In the genomic region with DNA sequence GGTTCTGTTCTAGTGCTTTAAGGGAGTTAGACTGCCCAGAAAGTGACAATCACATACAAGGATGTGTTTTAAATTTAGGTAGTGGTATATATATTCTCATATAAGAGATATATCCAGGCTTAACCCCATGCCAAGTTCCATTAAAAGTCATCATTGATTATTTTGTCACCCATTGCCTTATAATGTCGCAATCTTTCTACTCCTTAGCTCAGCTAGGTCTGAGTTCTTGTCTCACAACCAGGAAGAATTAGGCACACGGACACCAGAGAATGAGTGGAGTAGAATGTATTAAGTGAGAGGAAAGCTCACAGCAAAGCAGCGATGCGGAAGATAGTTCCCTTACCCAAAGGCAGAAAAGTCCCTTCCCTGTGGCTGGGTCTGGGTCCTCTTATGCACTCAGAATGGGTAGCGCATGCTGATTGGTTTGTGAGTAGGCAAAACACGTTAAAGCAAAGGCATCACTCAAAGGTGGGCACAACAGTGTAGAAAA, we compare ENCODE assay signal across 22 cellular contexts.
DNase-seq lines count a peak whose midpoint lies in the region; ATAC-seq, FAIRE-seq and TF ChIP-seq lines count a peak whose summit lies in the region.
"Had no signal": no experiment of that assay in that cellular context is flagged by ENCODE, and none has a peak within 500 bp of the region (broad histone marks: within the 10 kb centered on the region; RNA-seq: fewer than 3 reads in every experiment).

No MANE protein-coding gene starts in this region.

- H3K4me3 ChIP-seq in GM23338, result no peak overlapping the region
- no peak overlapping the region for H3K4me3 ChIP-seq in HEK293 (ENCODE audit: low read depth, low read length)
- H3K4me3 ChIP-seq in H1 (ENCODE audit: extremely low read depth in 1 of 4, insufficient read depth in 2 of 4, low read depth in 3 of 4, low read length in 4 of 4), result no peak overlapping the region
- no peak overlapping the region for H3K4me3 ChIP-seq in H7 (ENCODE audit: insufficient read depth, low read depth, low read length)
- H3K4me3 ChIP-seq: A549; BLaER1 treated with 17β-estradiol and CSF1 and Interleukin-3, amounts not matched to agents 10 nM and 100 nM had no signal

- DNase-seq in DMS53 (lab: John Stamatoyannopoulos, UW), result peak; percentile 27
- no peak for DNase-seq in DMS53 treated with DMSO at 0.1 percent for 48 hours (lab: John Stamatoyannopoulos, UW; ENCODE audit: unreplicated experiment)
- DNase-seq in GM23338 (ENCODE audit: low spot score), result no peak
- no peak for DNase-seq in H1 (ENCODE audit: low read depth in 1 of 2, low spot score in 2 of 2)
- DNase-seq in H7, result no peak
- DNase-seq in germinal center (ENCODE audit: low spot score), result no peak
- DNase-seq: AML-193; Caco-2; Calu3; CD4-positive, alpha-beta T cell; CD8-positive, alpha-beta T cell; DMS79 treated with DMSO at 0.1 percent for 48 hours; GF-D8 had no signal

- no peak overlapping the region for H3K4me3 Mint-ChIP-seq in GM23338
- H3K4me3 Mint-ChIP-seq: B cell; CD4-positive, alpha-beta T cell; CD8-positive, alpha-beta T cell had no signal

- FAIRE-seq in H1 (lab: Jason Lieb, UNC), result no peak
- FAIRE-seq: A549, D721Med, GM12891 had no signal

- no peaks in the 10 kb centered on the region for H3K9me2 ChIP-seq in GM23338 (ENCODE audit: insufficient read depth)

- H3K79me2 ChIP-seq in GM23338 (replicated peaks; ENCODE audit: insufficient read depth), result no peaks in the 10 kb centered on the region
- no peaks in the 10 kb centered on the region for H3K79me2 ChIP-seq in H1 (ENCODE audit: control insufficient read depth in 1 of 2, insufficient read depth in 2 of 2, low read length in 2 of 2)

- H3K4me1 ChIP-seq in GM23338 (ENCODE audit: insufficient read depth) (peaks cover 11% of the 10 kb centered on the region), HEK293 (ENCODE audit: control insufficient read depth, insufficient read depth, low read length) (no peaks in the 10 kb centered on the region), H1 (replicated peaks in 1 of 4; ENCODE audit: control insufficient read depth in 3 of 4, insufficient read depth in 4 of 4, low read length in 3 of 4) (peaks cover 0 to 4% (median 2%) of the 10 kb centered on the region in 4 experiments; a peak in 1 of 7 replicates)
- H3K4me1 ChIP-seq: Caco-2 had no signal

- H3K14ac ChIP-seq in H1 (ENCODE audit: insufficient read length), result no peak overlapping the region

- H4K8ac ChIP-seq in H1 (ENCODE audit: extremely low read depth, insufficient read depth, low read length), result no peak overlapping the region

- H3K36me3 ChIP-seq in GM23338 (ENCODE audit: insufficient read depth) (no peaks in the 10 kb centered on the region), HEK293 (ENCODE audit: control insufficient read depth in 2 of 2, insufficient read depth in 1 of 2, low read length in 2 of 2) (no peaks in the 10 kb centered on the region), H1 (ENCODE audit: control insufficient read depth in 2 of 4, insufficient read depth in 4 of 4, low read length in 3 of 4) (no peaks in the 10 kb centered on the region), H7 (replicated peaks; ENCODE audit: control insufficient read depth, insufficient read depth, low read length) (no peaks in the 10 kb centered on the region)
- H3K36me3 ChIP-seq: BLaER1 treated with 17β-estradiol and CSF1 and Interleukin-3, amounts not matched to agents 10 nM and 100 nM had no signal

- H3K4me2 ChIP-seq in GM23338 (no peak overlapping the region), H1 (ENCODE audit: insufficient read depth in 1 of 2, low read depth in 2 of 2, low read length in 2 of 2) (no peak overlapping the region)
- H3K4me2 ChIP-seq: A549; BLaER1 treated with 17β-estradiol and CSF1 and Interleukin-3, amounts not matched to agents 10 nM and 100 nM had no signal

- H3F3A ChIP-seq in GM23338 (replicated peaks; ENCODE audit: low read depth), result no peaks in the 10 kb centered on the region

- no peak overlapping the region for H2AFZ ChIP-seq in GM23338
- H2AFZ ChIP-seq in H1 (ENCODE audit: low read length), result no peak overlapping the region

- no peaks in the 10 kb centered on the region for H3K79me1 ChIP-seq in H1 (ENCODE audit: low read depth, low read length)

- no peak overlapping the region for H2BK20ac ChIP-seq in H1 (ENCODE audit: low read length)

- H2AK5ac ChIP-seq in H1 (ENCODE audit: low read depth, low read length), result no peak overlapping the region

- TF ChIP-seq CTCF in GM23338 (conservative IDR thresholded peaks at IDR 0.05; ENCODE audit: low read depth in 2 of 2) (no peak), HEK293 (tag by site-specific recombination; IDR thresholded peaks at IDR 0.05) (no peak), H1 (IDR thresholded peaks at IDR 0.05; ENCODE audit: control extremely low read depth in 1 of 3, insufficient read depth in 1 of 3, low read depth in 1 of 3, low read length in 3 of 3) (no peak)

- H4K20me1 ChIP-seq in GM23338 (replicated peaks; ENCODE audit: insufficient read depth) (no peaks in the 10 kb centered on the region), H1 (replicated peaks in 1 of 2; ENCODE audit: control insufficient read depth in 1 of 2, insufficient read depth in 2 of 2, low read length in 2 of 2) (no peaks in the 10 kb centered on the region)
- H4K20me1 ChIP-seq: BLaER1 treated with 17β-estradiol and CSF1 and Interleukin-3, amounts not matched to agents 10 nM and 100 nM had no signal

- H3K4me1 Mint-ChIP-seq in GM23338, result peaks cover 21% of the 10 kb centered on the region

- ATAC-seq in GM23338, result no peak
- no peak for ATAC-seq in HG03039 (IDR thresholded peaks at IDR 0.05; ENCODE audit: unreplicated experiment)
- ATAC-seq: A549; CD8-positive, alpha-beta T cell had no signal

- no peak overlapping the region for H2BK5ac ChIP-seq in H1 (ENCODE audit: low read depth, low read length)

- 0 out of 2 replicates have a peak overlapping the region, but pooled peaks have one; percentile 12 for H3K27ac Mint-ChIP-seq in GM23338
- H3K27ac Mint-ChIP-seq: B cell; CD4-positive, alpha-beta T cell; CD8-positive, alpha-beta T cell had no signal

- 94% methylated on average over 6 of the region's 6 CpGs; no CpG with 5 or more reads in 1 of the 2 experiments for WGBS in H1 (ENCODE audit: extremely low coverage in 1 of 2, insufficient coverage in 1 of 2, insufficient read length in 1 of 2, insufficient replicate concordance in 2 of 2, low coverage in 1 of 2, low lambda C conversion rate in 2 of 2, missing lambda C conversion rate in 1 of 2), 2 experiments

- no peak overlapping the region for H2BK120ac ChIP-seq in H1 (replicated peaks; ENCODE audit: low read depth, low read length)

- peaks cover 3% of the 10 kb centered on the region for H3K27me3 Mint-ChIP-seq in GM23338 (ENCODE audit: insufficient read depth, low read depth, poor library complexity)
- H3K27me3 Mint-ChIP-seq: B cell; CD4-positive, alpha-beta T cell had no signal

- TF ChIP-seq EP300 in H1 (IDR thresholded peaks at IDR 0.05; ENCODE audit: borderline replicate concordance in 1 of 2, low read depth in 2 of 2, low read length in 2 of 2), result no peak

- no peak overlapping the region for H3K9ac ChIP-seq in H1 (replicated peaks in 1 of 4; ENCODE audit: extremely low read depth in 1 of 4, low read depth in 3 of 4, low read length in 3 of 4)
- H3K9ac ChIP-seq: BLaER1 treated with 17β-estradiol and CSF1 and Interleukin-3, amounts not matched to agents 10 nM and 100 nM had no signal

- no peak overlapping the region for H2BK15ac ChIP-seq in H1 (ENCODE audit: low read length)

- POLR2A ChIA-PET in HEK293 (lab: Yijun Ruan, JAX) (no interaction called here), H1 (lab: Charles Lee; ENCODE audit: partially characterized antibody) (no interaction called here)

- peaks cover 6% of the 10 kb centered on the region; the same call in 2 of the 3 replicates for H3K9me3 Mint-ChIP-seq in GM23338
- H3K9me3 Mint-ChIP-seq: CD4-positive, alpha-beta T cell; CD8-positive, alpha-beta T cell had no signal

- no peak overlapping the region for H3K4ac ChIP-seq in H1 (replicated peaks; ENCODE audit: insufficient read length, low read depth, low read length)

- H2BK12ac ChIP-seq in H1 (ENCODE audit: low read depth, low read length), result no peak overlapping the region

- peaks cover 4% of the 10 kb centered on the region; the same call in 2 of the 3 replicates for H3K36me3 Mint-ChIP-seq in GM23338 (ENCODE audit: low read depth)
- H3K36me3 Mint-ChIP-seq: CD8-positive, alpha-beta T cell had no signal

- H3K23me2 ChIP-seq in H1 (ENCODE audit: low read depth, low read length), result no peaks in the 10 kb centered on the region

- H3K27ac ChIP-seq in GM23338 (ENCODE audit: low read depth) (no peak overlapping the region), HEK293 (ENCODE audit: extremely low read depth, low read depth, low read length) (no peak overlapping the region), H1 (ENCODE audit: low read depth, low read length) (no peak overlapping the region)
- H3K27ac ChIP-seq: 22Rv1; BLaER1 treated with 17β-estradiol and CSF1 and Interleukin-3, amounts not matched to agents 10 nM and 100 nM; C4-2B had no signal

- no peak overlapping the region for H3K18ac ChIP-seq in H1 (ENCODE audit: extremely low read depth, low read length)

- H3K9me3 ChIP-seq in HEK293 (ENCODE audit: control insufficient read depth, insufficient read depth, low read depth, low read length), result no peaks in the 10 kb centered on the region
- H3K9me3 ChIP-seq in H1 (ENCODE audit: insufficient read depth in 2 of 2, low read depth in 1 of 2, low read length in 1 of 2), result no peaks in the 10 kb centered on the region

- TF ChIP-seq RAD21 in H1 (IDR thresholded peaks at IDR 0.05 in 1 of 2, conservative IDR thresholded peaks at IDR 0.05 in 1 of 2; ENCODE audit: low read depth in 2 of 2, low read length in 2 of 2), result no peak

- no peak overlapping the region for H4K5ac ChIP-seq in H1 (ENCODE audit: insufficient read length, low read depth, low read length)

- CTCF ChIA-PET in HEK293 (lab: Yijun Ruan, JAX), result no interaction called here
- CTCF ChIA-PET in H1 (lab: Charles Lee; ENCODE audit: partially characterized antibody), result interaction anchor here (0.6 kb wide), 1 partner anchor 543 kb away, joined by 3 read pairs; no protein-coding TSS in a partner anchor

- no peak overlapping the region for H3K56ac ChIP-seq in H1 (replicated peaks; ENCODE audit: insufficient read length, low read depth, low read length)

- H4K91ac ChIP-seq in H1 (replicated peaks; ENCODE audit: insufficient read length, low read length), result no peak overlapping the region

- no peak overlapping the region for H3K23ac ChIP-seq in H1 (ENCODE audit: insufficient read length)

- TF ChIP-seq POLR2A in H1 (IDR thresholded peaks at IDR 0.05; ENCODE audit: control extremely low read depth in 1 of 2, low read depth in 2 of 2, low read length in 2 of 2), result no peak

- H3K27me3 ChIP-seq in GM23338 (ENCODE audit: insufficient read depth), result no peaks in the 10 kb centered on the region
- H3K27me3 ChIP-seq in H1 (replicated peaks in 1 of 4; ENCODE audit: control insufficient read depth in 3 of 4, extremely low read depth in 1 of 4, insufficient read depth in 3 of 4, low read length in 3 of 4), result no peaks in the 10 kb centered on the region
- no peaks in the 10 kb centered on the region for H3K27me3 ChIP-seq in H7 (ENCODE audit: control insufficient read depth, insufficient read depth, low read length)
- H3K27me3 ChIP-seq: BLaER1 treated with 17β-estradiol and CSF1 and Interleukin-3, amounts not matched to agents 10 nM and 100 nM had no signal

TF ChIP-seq in HEK293, 187 proteins besides CTCF, POLR2A, EP300 and RAD21 (continues in another document):
- TF ChIP-seq SETDB1 (IDR thresholded peaks at IDR 0.05; ENCODE audit: insufficient read length, low read length), result peak; percentile 36
